ENCODE assay signal across 8 cellular contexts in genomic region chr20:63627700-63628245, GRCh38. TPM values are rescaled to one million over a fixed set of nuclear protein-coding genes. Genes with fewer than 3 reads are reported as not detected.
A peak's percentile ranks its signal among the peaks of the same experiment; 100 is the strongest.
DNase-seq lines count a peak whose midpoint lies in the region; ATAC-seq, FAIRE-seq and TF ChIP-seq lines count a peak whose summit lies in the region.

No MANE protein-coding gene starts in this region.

- no peak for DNase-seq in IMR-90
- no peak for DNase-seq in astrocyte (ENCODE audit: low read depth)
- no peak for DNase-seq in keratinocyte (ENCODE audit: low read depth, low spot score)
- no peak for DNase-seq in stimulated activated naive CD8-positive, alpha-beta T cell treated with anti-CD3 and anti-CD28 coated beads, Interleukin-15, amount 100 ng/mL, for 72 hours
- no peak for DNase-seq in dedifferentiated amniotic fluid mesenchymal stem cell (ENCODE audit: extremely low spot score)
- no peak for DNase-seq in NCI-H748 (lab: John Stamatoyannopoulos, UW; ENCODE audit: unreplicated experiment)

- peak overlapping the region; percentile 73 for H2AFZ ChIP-seq in IMR-90 (replicated peaks; ENCODE audit: low read length, poor library complexity)
- H2AFZ ChIP-seq in astrocyte (ENCODE audit: low read depth, low read length): no peak overlapping the region
- peak overlapping the region; percentile 49 for H2AFZ ChIP-seq in keratinocyte (ENCODE audit: control insufficient read depth, low read length)

- POLR2A ChIA-PET in IMR-90 (lab: Charles Lee; ENCODE audit: unreplicated experiment): interaction anchor here (0.7 kb wide), 1 partner anchor 125 kb away, joined by 3 read pairs; no protein-coding TSS in a partner anchor

- whole genome bisulfite sequencing in IMR-90 (ENCODE audit: extremely low coverage in 2 of 2, insufficient read length in 1 of 2), 2 experiments: 19% methylated on average over 16 of the region's 32 CpGs; no CpG with 5 or more reads in 1 of the 2 experiments

- TF ChIP-seq CTCF in IMR-90 (conservative IDR thresholded peaks at IDR 0.05; ENCODE audit: low read depth, low read length): no peak
- TF ChIP-seq CTCF in astrocyte (IDR thresholded peaks at IDR 0.05; ENCODE audit: insufficient read depth, low read depth, low read length): no peak
- TF ChIP-seq CTCF in keratinocyte (optimal IDR thresholded peaks at IDR 0.05 in 1 of 3, IDR thresholded peaks at IDR 0.05 in 1 of 3, conservative IDR thresholded peaks at IDR 0.05 in 1 of 3; ENCODE audit: extremely low read depth in 1 of 3, insufficient read depth in 2 of 3, low read length in 3 of 3): no peak

- H3K18ac ChIP-seq in IMR-90 (ENCODE audit: low read depth, low read length): no peak overlapping the region

- H4K91ac ChIP-seq in IMR-90 (ENCODE audit: insufficient read depth, low read depth, low read length): peak overlapping the region; percentile 52; the same call in 1 of the 2 replicates

- no peaks in the 10 kb centered on the region for H3K36me3 Mint-ChIP-seq in astrocyte (ENCODE audit: low read depth, unreplicated experiment)

- H3K27ac ChIP-seq in IMR-90 (ENCODE audit: insufficient read depth, low read length) (peak overlapping the region; percentile 85), astrocyte (ENCODE audit: low read depth, low read length) (no peak overlapping the region), keratinocyte (ENCODE audit: control insufficient read depth, insufficient read depth, low read length) (peak overlapping the region; percentile 76)

- peak overlapping the region; percentile 57; the same call in 1 of the 2 replicates for H2BK120ac ChIP-seq in IMR-90 (ENCODE audit: low read depth, low read length)

- H2AK9ac ChIP-seq in IMR-90 (replicated peaks; ENCODE audit: low read depth, low read length, poor library complexity): peak overlapping the region; percentile 99

- peak overlapping the region; percentile 96; the same call in 1 of the 2 replicates for H3K14ac ChIP-seq in IMR-90 (replicated peaks; ENCODE audit: low read depth, low read length)

- no peak for TF ChIP-seq RAD21 in IMR-90 (IDR thresholded peaks at IDR 0.05; ENCODE audit: low read length)

- peak overlapping the region; percentile 82 for H2BK5ac ChIP-seq in IMR-90 (ENCODE audit: low read depth, low read length, poor library complexity, severe bottlenecking)

- H3K36me3 ChIP-seq in IMR-90 (ENCODE audit: control insufficient read depth, insufficient read depth, low read length): no peaks in the 10 kb centered on the region
- no peaks in the 10 kb centered on the region for H3K36me3 ChIP-seq in astrocyte (ENCODE audit: insufficient read depth, low read length)
- peaks cover 0 to 1% of the 10 kb centered on the region in 2 experiments for H3K36me3 ChIP-seq in keratinocyte (ENCODE audit: control insufficient read depth in 2 of 2, extremely low read depth in 1 of 2, insufficient read depth in 2 of 2, low read length in 2 of 2)

- H4K8ac ChIP-seq in IMR-90 (ENCODE audit: low read depth in 2 of 2, low read length in 2 of 2): peak overlapping the region; percentile 73 to 89; a peak in 3 of 4 replicates

- H3K9ac ChIP-seq in IMR-90 (ENCODE audit: low read depth, low read length): peak overlapping the region; percentile 99
- peak overlapping the region; percentile 97 for H3K9ac ChIP-seq in astrocyte (ENCODE audit: low read length)
- H3K9ac ChIP-seq in keratinocyte (ENCODE audit: control insufficient read depth, extremely low read depth, insufficient read depth, low read length): peak overlapping the region; percentile 91

- peaks cover 2% of the 10 kb centered on the region; the same call in 1 of the 2 replicates for H3K4me1 ChIP-seq in IMR-90 (ENCODE audit: control insufficient read depth, insufficient read depth, low read length)
- H3K4me1 ChIP-seq in astrocyte (ENCODE audit: insufficient read depth, low read length): peaks cover 8% of the 10 kb centered on the region
- peaks cover 7% of the 10 kb centered on the region for H3K4me1 ChIP-seq in keratinocyte (ENCODE audit: control insufficient read depth, extremely low read depth, insufficient read depth, low read length)

- peak overlapping the region; percentile 62 for H3K4me2 ChIP-seq in IMR-90 (ENCODE audit: low read depth, low read length)
- peak overlapping the region; percentile 98 for H3K4me2 ChIP-seq in astrocyte (ENCODE audit: low read length)
- peak overlapping the region; percentile 96 for H3K4me2 ChIP-seq in keratinocyte (ENCODE audit: control insufficient read depth, extremely low read depth, insufficient read depth, low read depth, low read length)

- H3K79me2 ChIP-seq in astrocyte (ENCODE audit: insufficient read depth, low read length): peaks cover 44% of the 10 kb centered on the region
- peaks cover 46% of the 10 kb centered on the region for H3K79me2 ChIP-seq in keratinocyte (ENCODE audit: control insufficient read depth, insufficient read depth, low read length)

- H3K56ac ChIP-seq in IMR-90 (ENCODE audit: extremely low read depth, insufficient read depth, low read length): 0 out of 2 replicates have a peak overlapping the region, but pooled peaks have one; percentile 8

- intact Hi-C loops in IMR-90 (cut with micrococcal nuclease): no loop called here

- CTCF ChIA-PET in IMR-90 (lab: Yijun Ruan, JAX): no interaction called here

- in situ Hi-C loops in IMR-90 (cut with MboI; ENCODE audit: low sequenced_read_pairs): no loop called here

- peak overlapping the region; percentile 96 for H2AK5ac ChIP-seq in IMR-90 (ENCODE audit: low read depth, low read length)

- no peaks in the 10 kb centered on the region for H3K9me3 Mint-ChIP-seq in astrocyte (ENCODE audit: unreplicated experiment)
- H3K9me3 Mint-ChIP-seq in stimulated activated naive CD8-positive, alpha-beta T cell treated with anti-CD3 and anti-CD28 coated beads, Interleukin-15, amount 100 ng/mL, for 72 hours: no peaks in the 10 kb centered on the region

- H3K4me3 Mint-ChIP-seq in astrocyte (ENCODE audit: unreplicated experiment): peak overlapping the region; percentile 86
- peak overlapping the region; percentile 91 to 98 for H3K4me3 Mint-ChIP-seq in stimulated activated naive CD8-positive, alpha-beta T cell treated with anti-CD3 and anti-CD28 coated beads, Interleukin-15, amount 100 ng/mL, for 72 hours

- H3K9me1 ChIP-seq in IMR-90 (ENCODE audit: insufficient read depth, low read length) (peaks cover 6% of the 10 kb centered on the region; the same call in 1 of the 2 replicates), keratinocyte (ENCODE audit: control insufficient read depth, extremely low read depth, insufficient read depth, low read length) (no peaks in the 10 kb centered on the region)

- ATAC-seq in IMR-90 (ENCODE audit: low read depth): no peak
- ATAC-seq in stimulated activated naive CD8-positive, alpha-beta T cell treated with anti-CD3 and anti-CD28 coated beads, Interleukin-15, amount 100 ng/mL, for 72 hours: peak; percentile 17
- no peak for ATAC-seq in GM18867 (IDR thresholded peaks at IDR 0.05; ENCODE audit: unreplicated experiment)
- no peak for ATAC-seq in GM18907 (IDR thresholded peaks at IDR 0.05; ENCODE audit: unreplicated experiment)

- dilution Hi-C loops in IMR-90 (cut with HindIII; ENCODE audit: low sequenced_read_pairs, unreplicated experiment): no loop called here
- dilution Hi-C loops in keratinocyte (cut with MboI; ENCODE audit: extremely low pct_ligation_motif_present, low sequenced_read_pairs): no loop called here

- no TSS peak for BruUV-seq in IMR-90 (replicated peaks; lab: Mats Ljungman, UMichigan)

- peak overlapping the region; percentile 18 for H3K27ac Mint-ChIP-seq in astrocyte (ENCODE audit: unreplicated experiment)
- peak overlapping the region; percentile 94 to 99 for H3K27ac Mint-ChIP-seq in stimulated activated naive CD8-positive, alpha-beta T cell treated with anti-CD3 and anti-CD28 coated beads, Interleukin-15, amount 100 ng/mL, for 72 hours

- H3K9me3 ChIP-seq in IMR-90 (ENCODE audit: control insufficient read depth, insufficient read depth, low read length) (no peaks in the 10 kb centered on the region), astrocyte (ENCODE audit: insufficient read depth, low read depth, low read length) (no peaks in the 10 kb centered on the region), keratinocyte (ENCODE audit: control insufficient read depth, low read depth, low read length) (no peaks in the 10 kb centered on the region)

- no peak for FAIRE-seq in astrocyte (lab: Jason Lieb, UNC)
- no peak for FAIRE-seq in keratinocyte (lab: Jason Lieb, UNC)

- H3K4me3 ChIP-seq in IMR-90 (ENCODE audit: insufficient read depth, low read depth, low read length): peak overlapping the region; percentile 100
- peak overlapping the region; percentile 93 for H3K4me3 ChIP-seq in astrocyte (ENCODE audit: insufficient read depth, low read depth, low read length)
- H3K4me3 ChIP-seq in keratinocyte (ENCODE audit: control insufficient read depth in 2 of 3, extremely low read depth in 1 of 3, insufficient read depth in 2 of 3, low read depth in 1 of 3, low read length in 3 of 3): peak overlapping the region; percentile 89 to 92 (median 90)

- no peak overlapping the region for H2BK20ac ChIP-seq in IMR-90 (ENCODE audit: low read depth, low read length)

- H3K27me3 Mint-ChIP-seq in astrocyte (ENCODE audit: low read depth, unreplicated experiment): no peaks in the 10 kb centered on the region
- H3K27me3 Mint-ChIP-seq in stimulated activated naive CD8-positive, alpha-beta T cell treated with anti-CD3 and anti-CD28 coated beads, Interleukin-15, amount 100 ng/mL, for 72 hours: no peaks in the 10 kb centered on the region

- TF ChIP-seq POLR2A in IMR-90 (IDR thresholded peaks at IDR 0.05; ENCODE audit: low read depth, low read length): no peak

- H4K20me1 ChIP-seq in IMR-90 (ENCODE audit: insufficient read depth, low read length) (no peaks in the 10 kb centered on the region), astrocyte (ENCODE audit: insufficient read depth, low read length) (peaks cover 2% of the 10 kb centered on the region), keratinocyte (ENCODE audit: control insufficient read depth, extremely low read depth, insufficient read depth, low read length) (no peaks in the 10 kb centered on the region)

- peaks cover 7% of the 10 kb centered on the region for H3K4me1 Mint-ChIP-seq in astrocyte (ENCODE audit: low read depth, unreplicated experiment)
- peaks cover 50% of the 10 kb centered on the region for H3K4me1 Mint-ChIP-seq in stimulated activated naive CD8-positive, alpha-beta T cell treated with anti-CD3 and anti-CD28 coated beads, Interleukin-15, amount 100 ng/mL, for 72 hours

- H3K27me3 ChIP-seq in IMR-90 (ENCODE audit: control insufficient read depth, insufficient read depth, low read length) (no peaks in the 10 kb centered on the region), astrocyte (ENCODE audit: insufficient read depth, low read length) (no peaks in the 10 kb centered on the region), keratinocyte (ENCODE audit: control insufficient read depth, extremely low read depth, insufficient read depth, low read length) (no peaks in the 10 kb centered on the region)

- H4K5ac ChIP-seq in IMR-90 (ENCODE audit: low read depth, low read length): no peak overlapping the region

- peaks cover 27 to 51% of the 10 kb centered on the region in 2 experiments for H3K79me1 ChIP-seq in IMR-90 (ENCODE audit: low read depth in 1 of 2, low read length in 2 of 2)

- peak overlapping the region; percentile 95 for H3K23ac ChIP-seq in IMR-90 (ENCODE audit: low read depth, low read length)

- H2BK15ac ChIP-seq in IMR-90 (ENCODE audit: low read depth, low read length): no peak overlapping the region

- H3K4ac ChIP-seq in IMR-90 (ENCODE audit: low read depth, low read length): peak overlapping the region; percentile 86

RNA-seq across cellular contexts. Expression of gene GMEB2, which starts 0.9 kb away (rescaled TPM):
- total RNA-seq in IMR-90 (2012; rRNA removed) (5.0 and 5.3 TPM in 2 replicates), astrocyte (10.7 and 11.7 TPM in 2 replicates)
- polyA plus RNA-seq in IMR-90 (2012; rRNA removed) (10.0 and 10.6 TPM in 2 replicates), keratinocyte (5.1 to 8.4 TPM (median 6.2 TPM) in 3 replicates)
- 7.2 and 11.4 TPM in 2 replicates for polyA plus RNA-seq in IMR-90 (2012; cell fraction: cytosol; rRNA removed)
- polyA plus RNA-seq in IMR-90 (2012; cell fraction: nucleus; rRNA removed; ENCODE audit: low replicate concordance): 17.0 and 27.6 TPM in 2 replicates
- 2.4 TPM for polyA plus RNA-seq in keratinocyte (2011; ENCODE audit: low read depth)
- polyA plus RNA-seq in keratinocyte (2011; cell fraction: cytosol; rRNA removed): 4.2 and 6.8 TPM in 2 replicates
- 10.4 and 12.1 TPM in 2 replicates for polyA plus RNA-seq in keratinocyte (2011; cell fraction: nucleus; rRNA removed)
- polyA plus RNA-seq in keratinocyte (2012; ENCODE audit: low replicate concordance): 6.4 and 8.3 TPM in 2 replicates
- polyA minus RNA-seq in keratinocyte: 5.2 to 9.4 TPM (median 6.0 TPM) in 3 replicates
- polyA minus RNA-seq in keratinocyte (2011; cell fraction: cytosol; rRNA and poly(A)+ RNA removed): 7.1 TPM
- 8.5 and 9.2 TPM in 2 replicates for polyA minus RNA-seq in keratinocyte (2011; cell fraction: nucleus; rRNA and poly(A)+ RNA removed)

RNA-seq across cellular contexts. Expression of gene STMN3, which starts 25.5 kb away (rescaled TPM):
- total RNA-seq in IMR-90 (2012; rRNA removed) (20.3 and 21.1 TPM in 2 replicates), astrocyte (29.2 and 30.7 TPM in 2 replicates)
- polyA plus RNA-seq in IMR-90 (2012; rRNA removed) (62.3 and 67.4 TPM in 2 replicates), keratinocyte (9.2 to 12.0 TPM (median 10.5 TPM) in 3 replicates)
- 33.4 and 56.7 TPM in 2 replicates for polyA plus RNA-seq in IMR-90 (2012; cell fraction: cytosol; rRNA removed)
- 57.3 and 74.5 TPM in 2 replicates for polyA plus RNA-seq in IMR-90 (2012; cell fraction: nucleus; rRNA removed; ENCODE audit: low replicate concordance)
- polyA plus RNA-seq in keratinocyte (2011; ENCODE audit: low read depth): 0.35 TPM
- polyA plus RNA-seq in keratinocyte (2011; cell fraction: cytosol; rRNA removed): 5.8 and 11.3 TPM in 2 replicates
- polyA plus RNA-seq in keratinocyte (2011; cell fraction: nucleus; rRNA removed): 7.9 and 12.0 TPM in 2 replicates
- 0.55 and 14.8 TPM in 2 replicates for polyA plus RNA-seq in keratinocyte (2012; ENCODE audit: low replicate concordance)
- polyA minus RNA-seq in keratinocyte: 2.8 to 26.3 TPM (median 5.7 TPM) in 3 replicates
- polyA minus RNA-seq in keratinocyte (2011; cell fraction: cytosol; rRNA and poly(A)+ RNA removed): 13.0 TPM
- 2.6 and 3.1 TPM in 2 replicates for polyA minus RNA-seq in keratinocyte (2011; cell fraction: nucleus; rRNA and poly(A)+ RNA removed)

RNA-seq across cellular contexts. Expression of gene RTEL1, which starts 30.3 kb away (rescaled TPM):
- total RNA-seq in IMR-90 (2012; rRNA removed) (9.4 and 14.7 TPM in 2 replicates), astrocyte (15.5 and 15.6 TPM in 2 replicates)
- polyA plus RNA-seq in IMR-90 (2012; rRNA removed) (18.8 and 22.5 TPM in 2 replicates), keratinocyte (7.7 to 12.4 TPM (median 11.2 TPM) in 3 replicates)
- polyA plus RNA-seq in IMR-90 (2012; cell fraction: cytosol; rRNA removed): 7.5 and 18.1 TPM in 2 replicates
- polyA plus RNA-seq in IMR-90 (2012; cell fraction: nucleus; rRNA removed; ENCODE audit: low replicate concordance): 121 and 228 TPM in 2 replicates
- polyA plus RNA-seq in keratinocyte (2011; ENCODE audit: low read depth): 7.8 TPM
- polyA plus RNA-seq in keratinocyte (2011; cell fraction: cytosol; rRNA removed): 4.5 and 4.8 TPM in 2 replicates
- polyA plus RNA-seq in keratinocyte (2011; cell fraction: nucleus; rRNA removed): 31.9 and 39.3 TPM in 2 replicates
- polyA plus RNA-seq in keratinocyte (2012; ENCODE audit: low replicate concordance): 3.2 and 9.4 TPM in 2 replicates
- polyA minus RNA-seq in keratinocyte: 22.4 to 33.4 TPM (median 26.1 TPM) in 3 replicates
- polyA minus RNA-seq in keratinocyte (2011; cell fraction: cytosol; rRNA and poly(A)+ RNA removed): 11.3 TPM
- 13.1 and 25.1 TPM in 2 replicates for polyA minus RNA-seq in keratinocyte (2011; cell fraction: nucleus; rRNA and poly(A)+ RNA removed)

RNA-seq across cellular contexts. Expression of gene HELZ2, which starts 53.7 kb away (rescaled TPM):
- 4.2 and 4.7 TPM in 2 replicates for total RNA-seq in IMR-90 (2012; rRNA removed)
- polyA plus RNA-seq in IMR-90 (2012; rRNA removed): 10.6 and 12.2 TPM in 2 replicates
- 3.2 and 6.8 TPM in 2 replicates for polyA plus RNA-seq in IMR-90 (2012; cell fraction: cytosol; rRNA removed)
- polyA plus RNA-seq in IMR-90 (2012; cell fraction: nucleus; rRNA removed; ENCODE audit: low replicate concordance): 10.9 and 32.5 TPM in 2 replicates
- 188 and 200 TPM in 2 replicates for total RNA-seq in astrocyte
- 14.8 to 29.0 TPM (median 24.3 TPM) in 3 replicates for polyA plus RNA-seq in keratinocyte
- 9.1 TPM for polyA plus RNA-seq in keratinocyte (2011; ENCODE audit: low read depth)
- polyA plus RNA-seq in keratinocyte (2011; cell fraction: cytosol; rRNA removed): 3.2 and 9.0 TPM in 2 replicates
- 33.2 and 49.6 TPM in 2 replicates for polyA plus RNA-seq in keratinocyte (2011; cell fraction: nucleus; rRNA removed)
- polyA plus RNA-seq in keratinocyte (2012; ENCODE audit: low replicate concordance): 9.0 and 56.9 TPM in 2 replicates
- polyA minus RNA-seq in keratinocyte: 62.1 to 141 TPM (median 70.0 TPM) in 3 replicates
- 92.3 TPM for polyA minus RNA-seq in keratinocyte (2011; cell fraction: cytosol; rRNA and poly(A)+ RNA removed)
- polyA minus RNA-seq in keratinocyte (2011; cell fraction: nucleus; rRNA and poly(A)+ RNA removed): 251 and 345 TPM in 2 replicates
